ENCODE assay signal across 1 cellular context in the genomic region with DNA sequence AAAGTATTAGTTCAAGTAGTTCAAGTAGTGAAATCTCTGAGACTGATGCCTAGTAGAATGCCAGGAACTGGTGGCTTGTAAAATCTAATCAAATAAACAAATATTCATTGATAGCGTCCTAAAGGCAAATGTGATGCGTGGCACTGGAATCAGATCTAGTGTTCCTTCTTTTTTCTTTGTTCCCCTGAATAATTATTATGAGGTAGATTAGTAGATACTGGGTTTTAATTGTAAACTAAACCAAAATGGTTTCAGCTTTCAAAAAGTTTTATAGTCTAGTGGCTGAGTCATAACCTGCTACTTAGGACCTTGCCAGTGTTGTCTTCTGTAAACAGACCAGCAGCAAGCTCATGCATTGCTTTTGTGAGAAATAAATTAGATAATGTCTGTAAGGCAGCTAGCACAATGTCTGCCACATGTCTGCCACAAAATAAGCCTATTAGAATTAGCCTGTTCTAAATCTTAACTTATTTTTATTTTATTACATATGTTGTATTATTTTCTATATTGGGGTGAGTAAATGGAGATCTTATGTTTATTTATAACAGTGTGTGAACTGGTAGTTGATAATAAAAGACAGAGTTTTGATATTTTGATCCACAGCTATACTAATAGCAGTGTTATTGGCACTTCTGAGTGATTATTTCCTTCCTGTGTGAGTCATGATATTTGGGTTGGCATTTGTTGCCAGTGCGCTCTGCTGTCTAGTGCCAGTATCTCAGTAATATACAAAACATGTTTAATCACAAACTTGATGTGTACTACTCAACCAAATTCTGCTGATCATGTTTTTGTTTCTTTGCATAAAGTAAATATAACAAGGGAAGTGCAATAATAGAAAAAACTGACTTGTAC.
TF ChIP-seq lines count a peak whose summit lies in the region.

No MANE protein-coding gene starts in this region.

TF ChIP-seq in A549, 52 proteins besides CTCF, POLR2A, EP300 and RAD21 (continued from another document):
- TF ChIP-seq, protein P1, sequence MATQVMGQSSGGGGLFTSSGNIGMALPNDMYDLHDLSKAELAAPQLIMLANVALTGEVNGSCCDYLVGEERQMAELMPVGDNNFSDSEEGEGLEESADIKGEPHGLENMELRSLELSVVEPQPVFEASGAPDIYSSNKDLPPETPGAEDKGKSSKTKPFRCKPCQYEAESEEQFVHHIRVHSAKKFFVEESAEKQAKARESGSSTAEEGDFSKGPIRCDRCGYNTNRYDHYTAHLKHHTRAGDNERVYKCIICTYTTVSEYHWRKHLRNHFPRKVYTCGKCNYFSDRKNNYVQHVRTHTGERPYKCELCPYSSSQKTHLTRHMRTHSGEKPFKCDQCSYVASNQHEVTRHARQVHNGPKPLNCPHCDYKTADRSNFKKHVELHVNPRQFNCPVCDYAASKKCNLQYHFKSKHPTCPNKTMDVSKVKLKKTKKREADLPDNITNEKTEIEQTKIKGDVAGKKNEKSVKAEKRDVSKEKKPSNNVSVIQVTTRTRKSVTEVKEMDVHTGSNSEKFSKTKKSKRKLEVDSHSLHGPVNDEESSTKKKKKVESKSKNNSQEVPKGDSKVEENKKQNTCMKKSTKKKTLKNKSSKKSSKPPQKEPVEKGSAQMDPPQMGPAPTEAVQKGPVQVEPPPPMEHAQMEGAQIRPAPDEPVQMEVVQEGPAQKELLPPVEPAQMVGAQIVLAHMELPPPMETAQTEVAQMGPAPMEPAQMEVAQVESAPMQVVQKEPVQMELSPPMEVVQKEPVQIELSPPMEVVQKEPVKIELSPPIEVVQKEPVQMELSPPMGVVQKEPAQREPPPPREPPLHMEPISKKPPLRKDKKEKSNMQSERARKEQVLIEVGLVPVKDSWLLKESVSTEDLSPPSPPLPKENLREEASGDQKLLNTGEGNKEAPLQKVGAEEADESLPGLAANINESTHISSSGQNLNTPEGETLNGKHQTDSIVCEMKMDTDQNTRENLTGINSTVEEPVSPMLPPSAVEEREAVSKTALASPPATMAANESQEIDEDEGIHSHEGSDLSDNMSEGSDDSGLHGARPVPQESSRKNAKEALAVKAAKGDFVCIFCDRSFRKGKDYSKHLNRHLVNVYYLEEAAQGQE (IDR thresholded peaks at IDR 0.05), result no peak
